ENCODE assay signal across 1 cellular context in the genomic region with DNA sequence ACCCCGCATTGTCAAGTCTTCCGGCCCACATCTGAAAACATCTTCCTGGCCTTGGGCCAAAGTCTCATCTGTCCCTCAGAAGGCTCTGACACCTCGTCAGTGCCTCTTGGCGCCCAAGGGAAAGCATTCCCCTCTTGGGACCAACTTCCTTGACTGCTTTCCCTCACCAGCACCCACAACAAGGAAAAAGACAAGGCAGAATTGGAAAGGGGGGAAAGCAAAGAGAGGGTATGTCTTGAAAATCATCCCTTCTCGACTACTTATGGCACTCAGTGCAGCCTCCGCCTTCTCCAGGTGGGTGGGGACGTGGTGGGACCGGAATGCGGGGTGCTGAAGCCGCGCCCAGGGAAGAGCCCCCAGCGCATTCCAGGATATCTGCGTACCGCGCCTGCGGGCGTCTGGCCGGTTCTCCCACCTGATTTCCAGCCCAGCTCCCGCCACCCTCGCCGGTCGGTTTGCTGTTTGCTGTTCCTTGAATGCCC.
A peak's percentile ranks its signal among the peaks of the same experiment; 100 is the strongest.
TF ChIP-seq lines count a peak whose summit lies in the region.

No MANE protein-coding gene starts in this region.

TF ChIP-seq in K562, 482 proteins besides CTCF, POLR2A, EP300 and RAD21 (continues in another document):
- TF ChIP-seq, protein P1, sequence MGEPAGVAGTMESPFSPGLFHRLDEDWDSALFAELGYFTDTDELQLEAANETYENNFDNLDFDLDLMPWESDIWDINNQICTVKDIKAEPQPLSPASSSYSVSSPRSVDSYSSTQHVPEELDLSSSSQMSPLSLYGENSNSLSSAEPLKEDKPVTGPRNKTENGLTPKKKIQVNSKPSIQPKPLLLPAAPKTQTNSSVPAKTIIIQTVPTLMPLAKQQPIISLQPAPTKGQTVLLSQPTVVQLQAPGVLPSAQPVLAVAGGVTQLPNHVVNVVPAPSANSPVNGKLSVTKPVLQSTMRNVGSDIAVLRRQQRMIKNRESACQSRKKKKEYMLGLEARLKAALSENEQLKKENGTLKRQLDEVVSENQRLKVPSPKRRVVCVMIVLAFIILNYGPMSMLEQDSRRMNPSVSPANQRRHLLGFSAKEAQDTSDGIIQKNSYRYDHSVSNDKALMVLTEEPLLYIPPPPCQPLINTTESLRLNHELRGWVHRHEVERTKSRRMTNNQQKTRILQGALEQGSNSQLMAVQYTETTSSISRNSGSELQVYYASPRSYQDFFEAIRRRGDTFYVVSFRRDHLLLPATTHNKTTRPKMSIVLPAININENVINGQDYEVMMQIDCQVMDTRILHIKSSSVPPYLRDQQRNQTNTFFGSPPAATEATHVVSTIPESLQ (CRISPR knock-in tag; IDR thresholded peaks at IDR 0.05), result no peak
- TF ChIP-seq ZNF224 (CRISPR knock-in tag; IDR thresholded peaks at IDR 0.05), result no peak
- 0 out of 2 replicates have a peak, but pooled peaks have one; percentile 23 for TF ChIP-seq MTA3 (IDR thresholded peaks at IDR 0.05; ENCODE audit: borderline replicate concordance)
- TF ChIP-seq HDAC8 (tag; IDR thresholded peaks at IDR 0.05), result no peak
- 0 out of 2 replicates have a peak, but pooled peaks have one; percentile 4 for TF ChIP-seq BCOR (IDR thresholded peaks at IDR 0.05)
- peak; percentile 99 for TF ChIP-seq NFIC (IDR thresholded peaks at IDR 0.05)
- TF ChIP-seq KLF1 (tag; IDR thresholded peaks at IDR 0.05), result no peak
- no peak for TF ChIP-seq NCOA1 (IDR thresholded peaks at IDR 0.05; ENCODE audit: low read depth)
- TF ChIP-seq, protein P2, sequence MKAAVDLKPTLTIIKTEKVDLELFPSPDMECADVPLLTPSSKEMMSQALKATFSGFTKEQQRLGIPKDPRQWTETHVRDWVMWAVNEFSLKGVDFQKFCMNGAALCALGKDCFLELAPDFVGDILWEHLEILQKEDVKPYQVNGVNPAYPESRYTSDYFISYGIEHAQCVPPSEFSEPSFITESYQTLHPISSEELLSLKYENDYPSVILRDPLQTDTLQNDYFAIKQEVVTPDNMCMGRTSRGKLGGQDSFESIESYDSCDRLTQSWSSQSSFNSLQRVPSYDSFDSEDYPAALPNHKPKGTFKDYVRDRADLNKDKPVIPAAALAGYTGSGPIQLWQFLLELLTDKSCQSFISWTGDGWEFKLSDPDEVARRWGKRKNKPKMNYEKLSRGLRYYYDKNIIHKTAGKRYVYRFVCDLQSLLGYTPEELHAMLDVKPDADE (conservative IDR thresholded peaks at IDR 0.05; ENCODE audit: control insufficient read depth, low read depth, low read length), result 0 out of 2 replicates have a peak, but pooled peaks have one; percentile 22
- TF ChIP-seq, protein P3, sequence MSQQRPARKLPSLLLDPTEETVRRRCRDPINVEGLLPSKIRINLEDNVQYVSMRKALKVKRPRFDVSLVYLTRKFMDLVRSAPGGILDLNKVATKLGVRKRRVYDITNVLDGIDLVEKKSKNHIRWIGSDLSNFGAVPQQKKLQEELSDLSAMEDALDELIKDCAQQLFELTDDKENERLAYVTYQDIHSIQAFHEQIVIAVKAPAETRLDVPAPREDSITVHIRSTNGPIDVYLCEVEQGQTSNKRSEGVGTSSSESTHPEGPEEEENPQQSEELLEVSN (IDR thresholded peaks at IDR 0.05; ENCODE audit: borderline replicate concordance in 1 of 2, extremely low read depth in 1 of 2, insufficient read depth in 1 of 2, insufficient read length in 1 of 2, low read depth in 1 of 2, low read length in 1 of 2, poor library complexity in 1 of 2, severe bottlenecking in 1 of 2), result peak in 1 of 2 experiments; percentile 19
- TF ChIP-seq CBFB (CRISPR knock-in tag; IDR thresholded peaks at IDR 0.05), result no peak
- TF ChIP-seq NR4A1 (CRISPR knock-in tag; IDR thresholded peaks at IDR 0.05), result no peak
- TF ChIP-seq NR4A1 (tag; IDR thresholded peaks at IDR 0.05), result no peak
- peak; percentile 56; the same call in 1 of the 2 replicates for TF ChIP-seq NFIX (CRISPR knock-in tag; IDR thresholded peaks at IDR 0.05; ENCODE audit: low read depth)
- TF ChIP-seq TCF3 (CRISPR knock-in tag; IDR thresholded peaks at IDR 0.05), result 0 out of 2 replicates have a peak, but pooled peaks have one; percentile 12
- TF ChIP-seq, protein P4, sequence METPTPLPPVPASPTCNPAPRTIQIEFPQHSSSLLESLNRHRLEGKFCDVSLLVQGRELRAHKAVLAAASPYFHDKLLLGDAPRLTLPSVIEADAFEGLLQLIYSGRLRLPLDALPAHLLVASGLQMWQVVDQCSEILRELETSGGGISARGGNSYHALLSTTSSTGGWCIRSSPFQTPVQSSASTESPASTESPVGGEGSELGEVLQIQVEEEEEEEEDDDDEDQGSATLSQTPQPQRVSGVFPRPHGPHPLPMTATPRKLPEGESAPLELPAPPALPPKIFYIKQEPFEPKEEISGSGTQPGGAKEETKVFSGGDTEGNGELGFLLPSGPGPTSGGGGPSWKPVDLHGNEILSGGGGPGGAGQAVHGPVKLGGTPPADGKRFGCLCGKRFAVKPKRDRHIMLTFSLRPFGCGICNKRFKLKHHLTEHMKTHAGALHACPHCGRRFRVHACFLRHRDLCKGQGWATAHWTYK (CRISPR knock-in tag; IDR thresholded peaks at IDR 0.05), result no peak
- TF ChIP-seq STAG1 (CRISPR knock-in tag; IDR thresholded peaks at IDR 0.05; ENCODE audit: borderline replicate concordance), result no peak
- peak; percentile 44 for TF ChIP-seq MEIS2 (IDR thresholded peaks at IDR 0.05; ENCODE audit: partially characterized antibody)
- TF ChIP-seq HDAC1 (IDR thresholded peaks at IDR 0.05), result peak in 1 of 2 experiments; percentile 40; a peak in 1 of 4 replicates
- TF ChIP-seq, protein P5, sequence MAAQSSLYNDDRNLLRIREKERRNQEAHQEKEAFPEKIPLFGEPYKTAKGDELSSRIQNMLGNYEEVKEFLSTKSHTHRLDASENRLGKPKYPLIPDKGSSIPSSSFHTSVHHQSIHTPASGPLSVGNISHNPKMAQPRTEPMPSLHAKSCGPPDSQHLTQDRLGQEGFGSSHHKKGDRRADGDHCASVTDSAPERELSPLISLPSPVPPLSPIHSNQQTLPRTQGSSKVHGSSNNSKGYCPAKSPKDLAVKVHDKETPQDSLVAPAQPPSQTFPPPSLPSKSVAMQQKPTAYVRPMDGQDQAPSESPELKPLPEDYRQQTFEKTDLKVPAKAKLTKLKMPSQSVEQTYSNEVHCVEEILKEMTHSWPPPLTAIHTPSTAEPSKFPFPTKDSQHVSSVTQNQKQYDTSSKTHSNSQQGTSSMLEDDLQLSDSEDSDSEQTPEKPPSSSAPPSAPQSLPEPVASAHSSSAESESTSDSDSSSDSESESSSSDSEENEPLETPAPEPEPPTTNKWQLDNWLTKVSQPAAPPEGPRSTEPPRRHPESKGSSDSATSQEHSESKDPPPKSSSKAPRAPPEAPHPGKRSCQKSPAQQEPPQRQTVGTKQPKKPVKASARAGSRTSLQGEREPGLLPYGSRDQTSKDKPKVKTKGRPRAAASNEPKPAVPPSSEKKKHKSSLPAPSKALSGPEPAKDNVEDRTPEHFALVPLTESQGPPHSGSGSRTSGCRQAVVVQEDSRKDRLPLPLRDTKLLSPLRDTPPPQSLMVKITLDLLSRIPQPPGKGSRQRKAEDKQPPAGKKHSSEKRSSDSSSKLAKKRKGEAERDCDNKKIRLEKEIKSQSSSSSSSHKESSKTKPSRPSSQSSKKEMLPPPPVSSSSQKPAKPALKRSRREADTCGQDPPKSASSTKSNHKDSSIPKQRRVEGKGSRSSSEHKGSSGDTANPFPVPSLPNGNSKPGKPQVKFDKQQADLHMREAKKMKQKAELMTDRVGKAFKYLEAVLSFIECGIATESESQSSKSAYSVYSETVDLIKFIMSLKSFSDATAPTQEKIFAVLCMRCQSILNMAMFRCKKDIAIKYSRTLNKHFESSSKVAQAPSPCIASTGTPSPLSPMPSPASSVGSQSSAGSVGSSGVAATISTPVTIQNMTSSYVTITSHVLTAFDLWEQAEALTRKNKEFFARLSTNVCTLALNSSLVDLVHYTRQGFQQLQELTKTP (IDR thresholded peaks at IDR 0.05; ENCODE audit: low read depth in 1 of 2, partially characterized antibody in 2 of 2), result peak in 1 of 2 experiments; percentile 25
- TF ChIP-seq NRF1 (conservative IDR thresholded peaks at IDR 0.05 in 1 of 2, IDR thresholded peaks at IDR 0.05 in 1 of 2), result peak; percentile 18 to 32; a peak in 1 of 4 replicates
- TF ChIP-seq ARID1B (IDR thresholded peaks at IDR 0.05), result peak; percentile 6; the same call in 1 of the 2 replicates
- peak; percentile 56 for TF ChIP-seq SAP30 (IDR thresholded peaks at IDR 0.05; ENCODE audit: borderline replicate concordance, insufficient read depth, low read depth, low read length, poor library complexity, severe bottlenecking)
- TF ChIP-seq, protein P6, sequence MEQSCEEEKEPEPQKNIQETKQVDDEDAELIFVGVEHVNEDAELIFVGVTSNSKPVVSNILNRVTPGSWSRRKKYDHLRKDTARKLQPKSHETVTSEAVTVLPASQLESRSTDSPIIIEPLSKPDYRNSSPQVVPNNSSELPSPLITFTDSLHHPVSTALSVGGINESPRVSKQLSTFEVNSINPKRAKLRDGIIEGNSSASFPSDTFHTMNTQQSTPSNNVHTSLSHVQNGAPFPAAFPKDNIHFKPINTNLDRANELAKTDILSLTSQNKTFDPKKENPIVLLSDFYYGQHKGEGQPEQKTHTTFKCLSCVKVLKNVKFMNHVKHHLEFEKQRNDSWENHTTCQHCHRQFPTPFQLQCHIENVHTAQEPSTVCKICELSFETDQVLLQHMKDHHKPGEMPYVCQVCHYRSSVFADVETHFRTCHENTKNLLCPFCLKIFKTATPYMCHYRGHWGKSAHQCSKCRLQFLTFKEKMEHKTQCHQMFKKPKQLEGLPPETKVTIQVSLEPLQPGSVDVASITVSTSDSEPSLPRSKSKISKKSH (CRISPR knock-in tag; IDR thresholded peaks at IDR 0.05), result no peak
- 0 out of 2 replicates have a peak, but pooled peaks have one; percentile 10 for TF ChIP-seq SP1 (CRISPR knock-in tag; IDR thresholded peaks at IDR 0.05)
- peak; percentile 33 for TF ChIP-seq HNRNPLL (IDR thresholded peaks at IDR 0.05; ENCODE audit: low read depth, low read length, poor library complexity, severe bottlenecking)
- no peak for TF ChIP-seq FOXK2 (conservative IDR thresholded peaks at IDR 0.05 in 1 of 2, IDR thresholded peaks at IDR 0.05 in 1 of 2; ENCODE audit: low read depth in 2 of 2)
- TF ChIP-seq, protein P7, sequence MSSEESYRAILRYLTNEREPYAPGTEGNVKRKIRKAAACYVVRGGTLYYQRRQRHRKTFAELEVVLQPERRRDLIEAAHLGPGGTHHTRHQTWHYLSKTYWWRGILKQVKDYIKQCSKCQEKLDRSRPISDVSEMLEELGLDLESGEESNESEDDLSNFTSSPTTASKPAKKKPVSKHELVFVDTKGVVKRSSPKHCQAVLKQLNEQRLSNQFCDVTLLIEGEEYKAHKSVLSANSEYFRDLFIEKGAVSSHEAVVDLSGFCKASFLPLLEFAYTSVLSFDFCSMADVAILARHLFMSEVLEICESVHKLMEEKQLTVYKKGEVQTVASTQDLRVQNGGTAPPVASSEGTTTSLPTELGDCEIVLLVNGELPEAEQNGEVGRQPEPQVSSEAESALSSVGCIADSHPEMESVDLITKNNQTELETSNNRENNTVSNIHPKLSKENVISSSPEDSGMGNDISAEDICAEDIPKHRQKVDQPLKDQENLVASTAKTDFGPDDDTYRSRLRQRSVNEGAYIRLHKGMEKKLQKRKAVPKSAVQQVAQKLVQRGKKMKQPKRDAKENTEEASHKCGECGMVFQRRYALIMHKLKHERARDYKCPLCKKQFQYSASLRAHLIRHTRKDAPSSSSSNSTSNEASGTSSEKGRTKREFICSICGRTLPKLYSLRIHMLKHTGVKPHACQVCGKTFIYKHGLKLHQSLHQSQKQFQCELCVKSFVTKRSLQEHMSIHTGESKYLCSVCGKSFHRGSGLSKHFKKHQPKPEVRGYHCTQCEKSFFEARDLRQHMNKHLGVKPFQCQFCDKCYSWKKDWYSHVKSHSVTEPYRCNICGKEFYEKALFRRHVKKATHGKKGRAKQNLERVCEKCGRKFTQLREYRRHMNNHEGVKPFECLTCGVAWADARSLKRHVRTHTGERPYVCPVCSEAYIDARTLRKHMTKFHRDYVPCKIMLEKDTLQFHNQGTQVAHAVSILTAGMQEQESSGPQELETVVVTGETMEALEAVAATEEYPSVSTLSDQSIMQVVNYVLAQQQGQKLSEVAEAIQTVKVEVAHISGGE (CRISPR knock-in tag; IDR thresholded peaks at IDR 0.05), result peak in 1 of 3 experiments; percentile 21; a peak in 1 of 6 replicates
- TF ChIP-seq, protein P8, sequence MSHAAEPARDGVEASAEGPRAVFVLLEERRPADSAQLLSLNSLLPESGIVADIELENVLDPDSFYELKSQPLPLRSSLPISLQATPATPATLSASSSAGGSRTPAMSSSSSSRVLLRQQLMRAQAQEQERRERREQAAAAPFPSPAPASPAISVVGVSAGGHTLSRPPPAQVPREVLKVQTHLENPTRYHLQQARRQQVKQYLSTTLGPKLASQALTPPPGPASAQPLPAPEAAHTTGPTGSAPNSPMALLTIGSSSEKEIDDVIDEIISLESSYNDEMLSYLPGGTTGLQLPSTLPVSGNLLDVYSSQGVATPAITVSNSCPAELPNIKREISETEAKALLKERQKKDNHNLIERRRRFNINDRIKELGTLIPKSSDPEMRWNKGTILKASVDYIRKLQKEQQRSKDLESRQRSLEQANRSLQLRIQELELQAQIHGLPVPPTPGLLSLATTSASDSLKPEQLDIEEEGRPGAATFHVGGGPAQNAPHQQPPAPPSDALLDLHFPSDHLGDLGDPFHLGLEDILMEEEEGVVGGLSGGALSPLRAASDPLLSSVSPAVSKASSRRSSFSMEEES (CRISPR knock-in tag; IDR thresholded peaks at IDR 0.05), result no peak
- peak; percentile 22; the same call in 1 of the 2 replicates for TF ChIP-seq RB1 (IDR thresholded peaks at IDR 0.05; ENCODE audit: low read depth)
- TF ChIP-seq KAT7 (CRISPR knock-in tag; IDR thresholded peaks at IDR 0.05; ENCODE audit: borderline replicate concordance), result peak; percentile 72; the same call in 1 of the 2 replicates
- TF ChIP-seq, protein P9, sequence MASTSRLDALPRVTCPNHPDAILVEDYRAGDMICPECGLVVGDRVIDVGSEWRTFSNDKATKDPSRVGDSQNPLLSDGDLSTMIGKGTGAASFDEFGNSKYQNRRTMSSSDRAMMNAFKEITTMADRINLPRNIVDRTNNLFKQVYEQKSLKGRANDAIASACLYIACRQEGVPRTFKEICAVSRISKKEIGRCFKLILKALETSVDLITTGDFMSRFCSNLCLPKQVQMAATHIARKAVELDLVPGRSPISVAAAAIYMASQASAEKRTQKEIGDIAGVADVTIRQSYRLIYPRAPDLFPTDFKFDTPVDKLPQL (IDR thresholded peaks at IDR 0.05; ENCODE audit: extremely low read depth, insufficient read length), result no peak
- TF ChIP-seq BMI1 (IDR thresholded peaks at IDR 0.05; ENCODE audit: low read length), result no peak
- TF ChIP-seq PTRF (tag; IDR thresholded peaks at IDR 0.05), result no peak
- peak; percentile 38 for TF ChIP-seq SMAD1 (IDR thresholded peaks at IDR 0.05; ENCODE audit: low read depth, low read length, partially characterized antibody)
- peak; percentile 22; the same call in 1 of the 2 replicates for TF ChIP-seq ARID2 (IDR thresholded peaks at IDR 0.05)
- TF ChIP-seq CTBP1 (IDR thresholded peaks at IDR 0.05; ENCODE audit: borderline replicate concordance), result peak; percentile 52; the same call in 1 of the 2 replicates
- 0 out of 2 replicates have a peak, but pooled peaks have one; percentile 24 for TF ChIP-seq EP400 (IDR thresholded peaks at IDR 0.05)
- TF ChIP-seq, protein P10, sequence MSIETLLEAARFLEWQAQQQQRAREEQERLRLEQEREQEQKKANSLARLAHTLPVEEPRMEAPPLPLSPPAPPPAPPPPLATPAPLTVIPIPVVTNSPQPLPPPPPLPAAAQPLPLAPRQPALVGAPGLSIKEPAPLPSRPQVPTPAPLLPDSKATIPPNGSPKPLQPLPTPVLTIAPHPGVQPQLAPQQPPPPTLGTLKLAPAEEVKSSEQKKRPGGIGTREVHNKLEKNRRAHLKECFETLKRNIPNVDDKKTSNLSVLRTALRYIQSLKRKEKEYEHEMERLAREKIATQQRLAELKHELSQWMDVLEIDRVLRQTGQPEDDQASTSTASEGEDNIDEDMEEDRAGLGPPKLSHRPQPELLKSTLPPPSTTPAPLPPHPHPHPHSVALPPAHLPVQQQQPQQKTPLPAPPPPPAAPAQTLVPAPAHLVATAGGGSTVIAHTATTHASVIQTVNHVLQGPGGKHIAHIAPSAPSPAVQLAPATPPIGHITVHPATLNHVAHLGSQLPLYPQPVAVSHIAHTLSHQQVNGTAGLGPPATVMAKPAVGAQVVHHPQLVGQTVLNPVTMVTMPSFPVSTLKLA (conservative IDR thresholded peaks at IDR 0.05), result 0 out of 4 replicates have a peak, but pooled peaks of 1 of the 2 experiments have one; percentile 12
